In genomic region chr7:43058271-43059066, GRCh38 we compare ENCODE assay signal across 9 cellular contexts. TPM values are rescaled to one million over a fixed set of nuclear protein-coding genes. Genes with fewer than 3 reads are reported as not detected.
DNase-seq lines count a peak whose midpoint lies in the region; ATAC-seq, FAIRE-seq and TF ChIP-seq lines count a peak whose summit lies in the region.
"Had no signal": no experiment of that assay in that cellular context is flagged by ENCODE, and none has a peak within 500 bp of the region (broad histone marks: within the 10 kb centered on the region; RNA-seq: fewer than 3 reads in every experiment).

No MANE protein-coding gene starts in this region.

- H4K91ac ChIP-seq in trophoblast cell (ENCODE audit: low read depth, low read length) (no peak overlapping the region), neuronal stem cell (ENCODE audit: low read depth, low read length, poor library complexity) (no peak overlapping the region)

- H2BK12ac ChIP-seq in trophoblast cell (ENCODE audit: low read length) (no peak overlapping the region), neuronal stem cell (ENCODE audit: low read length) (no peak overlapping the region)

- H3K14ac ChIP-seq in trophoblast cell (ENCODE audit: low read length) = no peak overlapping the region
- H3K14ac ChIP-seq in neuronal stem cell (ENCODE audit: low read length) = no peak overlapping the region

- H3K79me1 ChIP-seq in trophoblast cell (ENCODE audit: low read length) = no peaks in the 10 kb centered on the region
- H3K79me1 ChIP-seq in neuronal stem cell (ENCODE audit: low read depth, low read length) = no peaks in the 10 kb centered on the region

- no peak for DNase-seq in GM12891 (ENCODE audit: insufficient read length, low spot score)
- no peak for DNase-seq in RWPE1 (ENCODE audit: low spot score)
- DNase-seq in LoVo (ENCODE audit: low spot score) = no peak
- no peak for DNase-seq in trophoblast cell
- no peak for DNase-seq in neuronal stem cell (ENCODE audit: low spot score)
- no peak for DNase-seq in anterior cingulate cortex (lab: John Stamatoyannopoulos, UW)
- DNase-seq: NCI-H446 treated with DMSO at 0.1 percent for 48 hours had no signal

- FAIRE-seq in GM12891 (lab: Jason Lieb, UNC) = no peak

- no peak overlapping the region for H3K9ac ChIP-seq in trophoblast cell (ENCODE audit: low read length)
- H3K9ac ChIP-seq in neuronal stem cell (ENCODE audit: low read depth, low read length, poor library complexity) = no peak overlapping the region

- no peak overlapping the region for H2BK15ac ChIP-seq in neuronal stem cell (ENCODE audit: low read length)

- no peak for TF ChIP-seq POLR2A in GM12891 (IDR thresholded peaks at IDR 0.05; ENCODE audit: low read depth, low read length)

- H3K4me1 ChIP-seq in trophoblast cell (ENCODE audit: control insufficient read depth in 1 of 2, insufficient read depth in 2 of 2, low read length in 2 of 2) = no peaks in the 10 kb centered on the region
- H3K4me1 ChIP-seq in neuronal stem cell (ENCODE audit: control insufficient read depth in 2 of 2, insufficient read depth in 1 of 2, low read depth in 1 of 2, low read length in 2 of 2) = peaks cover 0 to 4% of the 10 kb centered on the region in 2 donors

- H4K8ac ChIP-seq in trophoblast cell (ENCODE audit: low read depth, low read length) (no peak overlapping the region), neuronal stem cell (ENCODE audit: low read depth, low read length) (no peak overlapping the region)

- no CpG with 5 or more reads among the region's 5 CpGs for WGBS in trophoblast cell (ENCODE audit: extremely low coverage, insufficient coverage, insufficient read length)
- WGBS in neuronal stem cell (ENCODE audit: extremely low coverage in 2 of 2, insufficient read length in 2 of 2, insufficient replicate concordance in 1 of 2), 2 donors = no CpG with 5 or more reads among the region's 5 CpGs

- H3K23ac ChIP-seq in trophoblast cell (ENCODE audit: low read length) (no peak overlapping the region), neuronal stem cell (ENCODE audit: low read depth, low read length, poor library complexity) (no peak overlapping the region)

- H2BK120ac ChIP-seq in trophoblast cell (ENCODE audit: insufficient read depth, low read length, poor library complexity) = no peak overlapping the region
- H2BK120ac ChIP-seq in neuronal stem cell (ENCODE audit: low read depth, low read length) = no peak overlapping the region

- H3K9me3 ChIP-seq in trophoblast cell (ENCODE audit: insufficient read depth, low read depth, low read length) (no peaks in the 10 kb centered on the region), neuronal stem cell (replicated peaks in 1 of 2; ENCODE audit: control insufficient read depth in 2 of 2, insufficient read depth in 1 of 2, low read depth in 1 of 2, low read length in 2 of 2) (no peaks in the 10 kb centered on the region)

- H3K4me3 ChIP-seq in trophoblast cell (ENCODE audit: low read depth, low read length) = no peak overlapping the region
- H3K4me3 ChIP-seq in neuronal stem cell (ENCODE audit: low read length in 2 of 2) = no peak overlapping the region

- POLR2A ChIA-PET in RWPE1 (lab: Yijun Ruan, JAX; ENCODE audit: low non-redundant PET) = no interaction called here

- no peaks in the 10 kb centered on the region for H3K79me2 ChIP-seq in trophoblast cell (ENCODE audit: control insufficient read depth, insufficient read depth, low read length, poor library complexity)

- ATAC-seq in GM19395 (IDR thresholded peaks at IDR 0.05; ENCODE audit: unreplicated experiment) (peak; percentile 60), HG02885 (IDR thresholded peaks at IDR 0.05; ENCODE audit: poor library complexity, unreplicated experiment) (peak; percentile 78)

- no peak overlapping the region for H2AFZ ChIP-seq in trophoblast cell (ENCODE audit: insufficient read depth, low read length, poor library complexity)
- no peak overlapping the region for H2AFZ ChIP-seq in neuronal stem cell (ENCODE audit: low read length)

- peak overlapping the region; percentile 44; the same call in 1 of the 2 replicates for H3K27ac ChIP-seq in RWPE1
- H3K27ac ChIP-seq in trophoblast cell (ENCODE audit: low read depth, low read length) = no peak overlapping the region
- no peak overlapping the region for H3K27ac ChIP-seq in neuronal stem cell (replicated peaks; ENCODE audit: low read length)

- TF ChIP-seq CTCF in RWPE1 (conservative IDR thresholded peaks at IDR 0.05; ENCODE audit: low read depth) = no peak

- H3K36me3 ChIP-seq in trophoblast cell (ENCODE audit: control insufficient read depth in 1 of 2, insufficient read depth in 2 of 2, low read length in 2 of 2) (no peaks in the 10 kb centered on the region), neuronal stem cell (replicated peaks in 1 of 2; ENCODE audit: control insufficient read depth in 2 of 2, insufficient read depth in 2 of 2, low read length in 2 of 2) (no peaks in the 10 kb centered on the region)

- H3K18ac ChIP-seq in trophoblast cell (ENCODE audit: low read length) (no peak overlapping the region), neuronal stem cell (ENCODE audit: low read length) (no peak overlapping the region)

- H2AK5ac ChIP-seq in trophoblast cell (ENCODE audit: low read length) = no peak overlapping the region
- no peak overlapping the region for H2AK5ac ChIP-seq in neuronal stem cell (ENCODE audit: low read depth, low read length)

- H3K27me3 ChIP-seq in trophoblast cell (ENCODE audit: insufficient read depth, low read length) = no peaks in the 10 kb centered on the region
- H3K27me3 ChIP-seq in neuronal stem cell (ENCODE audit: control insufficient read depth in 3 of 3, insufficient read depth in 3 of 3, low read depth in 1 of 3, low read length in 3 of 3) = no peaks in the 10 kb centered on the region

- H3K4me2 ChIP-seq in trophoblast cell (ENCODE audit: low read length) = no peak overlapping the region
- no peak overlapping the region for H3K4me2 ChIP-seq in neuronal stem cell (ENCODE audit: insufficient read depth, low read length, poor library complexity, severe bottlenecking)

- CTCF ChIA-PET in RWPE1 (lab: Yijun Ruan, JAX) = no interaction called here

- H4K12ac ChIP-seq in trophoblast cell (ENCODE audit: low read depth, low read length) = no peak overlapping the region

- H2BK5ac ChIP-seq in trophoblast cell (ENCODE audit: low read depth, low read length, poor library complexity) = no peak overlapping the region
- H2BK5ac ChIP-seq in neuronal stem cell (ENCODE audit: low read length) = no peak overlapping the region

- no peak overlapping the region for H3K4ac ChIP-seq in trophoblast cell (ENCODE audit: low read depth, low read length)
- H3K4ac ChIP-seq in neuronal stem cell (ENCODE audit: low read length) = no peak overlapping the region

TF ChIP-seq in GM12891, 5 proteins besides CTCF, POLR2A, EP300 and RAD21:
- TF ChIP-seq SPI1 (IDR thresholded peaks at IDR 0.05; ENCODE audit: low read depth, low read length) (peak; percentile 91), TAF1 (IDR thresholded peaks at IDR 0.05; ENCODE audit: low read depth, low read length) (no peak)

RNA-seq across cellular contexts. Expression of gene HECW1, which starts 54.0 kb away (rescaled TPM):
- 0.01 TPM for polyA plus RNA-seq in GM12891 (2012; ENCODE audit: low read depth, missing spikeins)
- polyA plus RNA-seq in trophoblast cell (2013) = under 0.01 and 0.04 TPM in 2 replicates
- polyA plus RNA-seq in neuronal stem cell (2013, experiment 1 of 2) = 0.24 TPM
- polyA plus RNA-seq in neuronal stem cell (2013, experiment 2 of 2) = 0.19 TPM
